In genomic region chr22:19082793-19083192, GRCh38 we compare ENCODE assay signal across 21 cellular contexts. TPM values are rescaled to one million over a fixed set of nuclear protein-coding genes. Genes with fewer than 3 reads are reported as not detected.
DNase-seq lines count a peak whose midpoint lies in the region; ATAC-seq and TF ChIP-seq lines count a peak whose summit lies in the region.
"Had no signal": no experiment of that assay in that cellular context is flagged by ENCODE, and none has a peak within 500 bp of the region (broad histone marks: within the 10 kb centered on the region; RNA-seq: fewer than 3 reads in every experiment).

No MANE protein-coding gene starts in this region.

- H3K4me3 ChIP-seq in neuronal stem cell (ENCODE audit: low read length in 2 of 2), result no peak overlapping the region
- no peak overlapping the region for H3K4me3 ChIP-seq in spleen
- H3K4me3 ChIP-seq: A549 had no signal

- no peak overlapping the region for H2BK120ac ChIP-seq in neuronal stem cell (ENCODE audit: low read depth, low read length)

- H2BK5ac ChIP-seq in neuronal stem cell (ENCODE audit: low read length), result no peak overlapping the region

- no peak overlapping the region for H2AFZ ChIP-seq in neuronal stem cell (ENCODE audit: low read length)

- peak; percentile 22 for DNase-seq in activated CD8-positive, alpha-beta memory T cell treated with anti-CD3 and anti-CD28 coated beads, Interleukin-2, amount 50 U/mL, for 48 hours
- no peak for DNase-seq in activated CD8-positive, alpha-beta memory T cell treated with anti-CD3 and anti-CD28 coated beads for 24 hours
- DNase-seq in neuronal stem cell (ENCODE audit: low spot score), result no peak
- DNase-seq in spleen, result peak; percentile 47
- DNase-seq: AML-193; CD4-positive, alpha-beta memory T cell; DMS153; DMS79; GF-D8; H9; IMR-90; KBM-7 had no signal

- H4K91ac ChIP-seq in neuronal stem cell (ENCODE audit: low read depth, low read length, poor library complexity), result no peak overlapping the region

- no peak overlapping the region for H2BK15ac ChIP-seq in neuronal stem cell (ENCODE audit: low read length)

- intact Hi-C loops in spleen (cut with DNase I; ENCODE audit: low total_unique reads), result no loop called here

- no peak overlapping the region for H4K8ac ChIP-seq in neuronal stem cell (ENCODE audit: low read depth, low read length)

- no peak overlapping the region for H3K14ac ChIP-seq in neuronal stem cell (ENCODE audit: low read length)

- no CpG with 5 or more reads among the region's 13 CpGs for WGBS in neuronal stem cell (ENCODE audit: extremely low coverage in 2 of 2, insufficient read length in 2 of 2, insufficient replicate concordance in 1 of 2), 2 donors
- WGBS in spleen, 5 donors, result 85 to 96% (median 96%) methylated on average over 13 of the region's 13 CpGs

- peaks cover 14 to 53% of the 10 kb centered on the region in 2 donors for H3K36me3 ChIP-seq in neuronal stem cell (replicated peaks in 1 of 2; ENCODE audit: control insufficient read depth in 2 of 2, insufficient read depth in 2 of 2, low read length in 2 of 2)
- H3K36me3 ChIP-seq in spleen, result peaks cover 0 to 63% (median 7%) of the 10 kb centered on the region in 6 donors

- H2AK5ac ChIP-seq in neuronal stem cell (ENCODE audit: low read depth, low read length), result no peak overlapping the region

- H3K27me3 ChIP-seq in neuronal stem cell (ENCODE audit: control insufficient read depth in 3 of 3, insufficient read depth in 3 of 3, low read depth in 1 of 3, low read length in 3 of 3), result no peaks in the 10 kb centered on the region
- no peaks in the 10 kb centered on the region for H3K27me3 ChIP-seq in spleen (replicated peaks in 1 of 7)

- peak overlapping the region; percentile 82 for H3K23ac ChIP-seq in neuronal stem cell (ENCODE audit: low read depth, low read length, poor library complexity)

- H3K4me1 ChIP-seq in neuronal stem cell (ENCODE audit: control insufficient read depth in 2 of 2, insufficient read depth in 1 of 2, low read depth in 1 of 2, low read length in 2 of 2) (peaks cover 0 to 20% of the 10 kb centered on the region in 2 donors), spleen (peaks cover 11 to 37% (median 23%) of the 10 kb centered on the region in 6 donors)

- TF ChIP-seq CTCF in spleen (IDR thresholded peaks at IDR 0.05 in 8 of 11, conservative IDR thresholded peaks at IDR 0.05 in 3 of 11), result no peak

- H3K4ac ChIP-seq in neuronal stem cell (ENCODE audit: low read length), result no peak overlapping the region

- no peak for TF ChIP-seq POLR2A in spleen (IDR thresholded peaks at IDR 0.05)

- ATAC-seq in HG03432 (IDR thresholded peaks at IDR 0.05; ENCODE audit: unreplicated experiment) (no peak), GM18517 (IDR thresholded peaks at IDR 0.05; ENCODE audit: unreplicated experiment) (no peak), SK-N-SH treated with all-trans-retinoic acid at 6 μM for 48 hours (no peak)
- ATAC-seq: A549 had no signal

- H3K4me2 ChIP-seq in neuronal stem cell (ENCODE audit: insufficient read depth, low read length, poor library complexity, severe bottlenecking), result no peak overlapping the region
- H3K4me2 ChIP-seq: A549 had no signal

- H3K18ac ChIP-seq in neuronal stem cell (ENCODE audit: low read length), result no peak overlapping the region

- no peak overlapping the region for H2BK12ac ChIP-seq in neuronal stem cell (ENCODE audit: low read length)

- peaks cover 0 to 5% of the 10 kb centered on the region in 2 donors for H3K9me3 ChIP-seq in neuronal stem cell (replicated peaks in 1 of 2; ENCODE audit: control insufficient read depth in 2 of 2, insufficient read depth in 1 of 2, low read depth in 1 of 2, low read length in 2 of 2)
- no peaks in the 10 kb centered on the region for H3K9me3 ChIP-seq in spleen
- H3K9me3 ChIP-seq: A549 had no signal

- H3K27ac ChIP-seq in neuronal stem cell (replicated peaks; ENCODE audit: low read length) (no peak overlapping the region), spleen (no peak overlapping the region)
- H3K27ac ChIP-seq: 22Rv1, A549 had no signal

- no peaks in the 10 kb centered on the region for H3K79me1 ChIP-seq in neuronal stem cell (ENCODE audit: low read depth, low read length)

- H3K9ac ChIP-seq in neuronal stem cell (ENCODE audit: low read depth, low read length, poor library complexity), result no peak overlapping the region

TF ChIP-seq in SK-N-SH treated with all-trans-retinoic acid at 6 μM for 48 hours, 23 proteins besides CTCF, POLR2A, EP300 and RAD21:
- no peak for TF ChIP-seq ESRRG (CRISPR knock-in tag; IDR thresholded peaks at IDR 0.05)
- TF ChIP-seq ZC3H10 (CRISPR knock-in tag; IDR thresholded peaks at IDR 0.05), result no peak
- TF ChIP-seq ZNF8 (CRISPR knock-in tag; IDR thresholded peaks at IDR 0.05), result no peak
- TF ChIP-seq ISL1 (CRISPR knock-in tag; IDR thresholded peaks at IDR 0.05), result no peak
- TF ChIP-seq CSDC2 (CRISPR knock-in tag; IDR thresholded peaks at IDR 0.05), result no peak
- no peak for TF ChIP-seq ZFP3 (CRISPR knock-in tag; IDR thresholded peaks at IDR 0.05)
- no peak for TF ChIP-seq TCF4 (CRISPR knock-in tag; IDR thresholded peaks at IDR 0.05; ENCODE audit: borderline replicate concordance)
- TF ChIP-seq ARNTL (CRISPR knock-in tag; IDR thresholded peaks at IDR 0.05; ENCODE audit: borderline replicate concordance, low read depth), result no peak
- TF ChIP-seq RARB (CRISPR knock-in tag; IDR thresholded peaks at IDR 0.05), result no peak
- TF ChIP-seq OSR1 (CRISPR knock-in tag; IDR thresholded peaks at IDR 0.05), result no peak
- no peak for TF ChIP-seq BACH2 (CRISPR knock-in tag; IDR thresholded peaks at IDR 0.05; ENCODE audit: borderline replicate concordance)
- TF ChIP-seq SNAI2 (CRISPR knock-in tag; IDR thresholded peaks at IDR 0.05), result no peak
- no peak for TF ChIP-seq ZNF565 (CRISPR knock-in tag; conservative IDR thresholded peaks at IDR 0.05; ENCODE audit: low read depth)
- no peak for TF ChIP-seq TOX (CRISPR knock-in tag; IDR thresholded peaks at IDR 0.05; ENCODE audit: borderline replicate concordance)
- TF ChIP-seq PPARA (CRISPR knock-in tag; IDR thresholded peaks at IDR 0.05; ENCODE audit: borderline replicate concordance), result no peak
- no peak for TF ChIP-seq TSHZ2 (CRISPR knock-in tag; IDR thresholded peaks at IDR 0.05)
- no peak for TF ChIP-seq ZFP30 (CRISPR knock-in tag; IDR thresholded peaks at IDR 0.05)
- no peak for TF ChIP-seq CREB5 (CRISPR knock-in tag; IDR thresholded peaks at IDR 0.05; ENCODE audit: low read depth)
- TF ChIP-seq ZNF70 (CRISPR knock-in tag; IDR thresholded peaks at IDR 0.05), result no peak
- TF ChIP-seq, protein P1, sequence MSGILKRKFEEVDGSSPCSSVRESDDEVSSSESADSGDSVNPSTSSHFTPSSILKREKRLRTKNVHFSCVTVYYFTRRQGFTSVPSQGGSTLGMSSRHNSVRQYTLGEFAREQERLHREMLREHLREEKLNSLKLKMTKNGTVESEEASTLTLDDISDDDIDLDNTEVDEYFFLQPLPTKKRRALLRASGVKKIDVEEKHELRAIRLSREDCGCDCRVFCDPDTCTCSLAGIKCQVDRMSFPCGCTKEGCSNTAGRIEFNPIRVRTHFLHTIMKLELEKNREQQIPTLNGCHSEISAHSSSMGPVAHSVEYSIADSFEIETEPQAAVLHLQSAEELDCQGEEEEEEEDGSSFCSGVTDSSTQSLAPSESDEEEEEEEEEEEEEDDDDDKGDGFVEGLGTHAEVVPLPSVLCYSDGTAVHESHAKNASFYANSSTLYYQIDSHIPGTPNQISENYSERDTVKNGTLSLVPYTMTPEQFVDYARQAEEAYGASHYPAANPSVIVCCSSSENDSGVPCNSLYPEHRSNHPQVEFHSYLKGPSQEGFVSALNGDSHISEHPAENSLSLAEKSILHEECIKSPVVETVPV (CRISPR knock-in tag; IDR thresholded peaks at IDR 0.05), result no peak
TF ChIP-seq in SK-N-SH treated with all-trans-retinoic acid at 6 μM for 48 hours: peak in this region for 0.

RNA-seq across cellular contexts. Expression of gene DGCR2, which starts 39.4 kb away (rescaled TPM):
- polyA plus RNA-seq in neuronal stem cell (2013, experiment 1 of 2), result 31.2 TPM
- 31.1 TPM for polyA plus RNA-seq in neuronal stem cell (2013, experiment 2 of 2)
- 10 to 100 TPM; 40.4 to 60.7 (median 51.3) TPM for total RNA-seq in spleen
- 10 to 100 TPM in 2 of 3 donors, 1 to 10 TPM in 1; 9.5 to 26.0 (median 11.8) TPM for polyA plus RNA-seq in spleen

RNA-seq across cellular contexts. Expression of gene TSSK2, which starts 48.3 kb away (rescaled TPM):
- polyA plus RNA-seq in neuronal stem cell (2013, experiment 1 of 2), result not detected
- polyA plus RNA-seq in neuronal stem cell (2013, experiment 2 of 2), result not detected
- not detected for total RNA-seq in spleen
- under 1 TPM in 2 of 3 donors, not detected in 1; 0.03 to 0.06 TPM for polyA plus RNA-seq in spleen
- total RNA-seq: CD4-positive, alpha-beta memory T cell; Daoy; H1; H9; IMR-90 had no signal
- polyA plus RNA-seq: A549; BJ; CD14-positive monocyte; CD4-positive, alpha-beta memory T cell; H1; IMR-90 had no signal

Comparison
In these comparisons a context has a peak if more than half of its experiments do, and no peak if none do; other contexts are left out.
1. DNase-seq: peak in activated CD8-positive, alpha-beta memory T cell treated with anti-CD3 and anti-CD28 coated beads, Interleukin-2, amount 50 U/mL, for 48 hours (single experiment) and spleen (single experiment); none in activated CD8-positive, alpha-beta memory T cell treated with anti-CD3 and anti-CD28 coated beads for 24 hours (single experiment) and neuronal stem cell (single experiment).